23 cellular contexts compared by ENCODE assay signal in the genomic region with DNA sequence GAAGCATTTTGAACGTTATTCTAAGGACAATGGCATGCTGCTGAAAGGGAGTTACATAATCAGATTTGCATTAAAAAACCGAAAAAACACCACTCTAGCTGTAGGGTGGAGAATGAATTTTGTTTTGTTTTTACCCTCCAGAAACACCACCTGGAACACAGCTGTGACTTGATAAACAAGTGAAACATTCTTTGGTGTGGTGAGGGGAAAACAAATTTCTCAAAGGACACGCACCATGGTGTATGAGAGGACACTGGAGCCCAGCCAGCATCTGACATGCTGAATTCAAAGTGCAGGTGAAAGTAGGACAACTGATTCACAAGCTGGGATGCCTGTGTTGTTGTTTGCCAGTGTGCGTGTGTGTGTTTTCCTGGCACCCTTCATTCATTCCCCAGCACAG.
DNase-seq lines count a peak whose midpoint lies in the region; ATAC-seq, FAIRE-seq and TF ChIP-seq lines count a peak whose summit lies in the region.
"Had no signal": no experiment of that assay in that cellular context is flagged by ENCODE, and none has a peak within 500 bp of the region (broad histone marks: within the 10 kb centered on the region; RNA-seq: fewer than 3 reads in every experiment).

No MANE protein-coding gene starts in this region.

- no peak overlapping the region for H3K27ac ChIP-seq in right lobe of liver
- no peak overlapping the region for H3K27ac ChIP-seq in HepG2 (ENCODE audit: extremely low read length, insufficient read depth, low read length)
- peak overlapping the region; percentile 7 for H3K27ac ChIP-seq in angular gyrus (ENCODE audit: low read depth, low read length)
- H3K27ac ChIP-seq: BLaER1 treated with 17β-estradiol and CSF1 and Interleukin-3, amounts not matched to agents 10 nM and 100 nM; PC-9 had no signal

- no peak overlapping the region for H3K4me3 ChIP-seq in right lobe of liver
- H3K4me3 ChIP-seq in HepG2 (replicated peaks in 1 of 3; ENCODE audit: insufficient read depth in 1 of 3, low read depth in 2 of 3, low read length in 3 of 3) = no peak overlapping the region
- H3K4me3 ChIP-seq: BLaER1 treated with 17β-estradiol and CSF1 and Interleukin-3, amounts not matched to agents 10 nM and 100 nM; heart left ventricle; MG63; PC-9 had no signal

- no peak overlapping the region for H3K4me2 ChIP-seq in HepG2 (ENCODE audit: low read depth, low read length)
- H3K4me2 ChIP-seq: BLaER1 treated with 17β-estradiol and CSF1 and Interleukin-3, amounts not matched to agents 10 nM and 100 nM; PC-9 had no signal

- ATAC-seq in right lobe of liver (peak; percentile 73 to 91 (median 78)), HepG2 (no peak), HG03025 (IDR thresholded peaks at IDR 0.05; ENCODE audit: low FRiP score, unreplicated experiment) (peak; percentile 54), natural killer cell (no peak)
- ATAC-seq: heart left ventricle; naive thymus-derived CD4-positive, alpha-beta T cell; stimulated activated naive B cell treated with anti-CD40 and anti-IgM and Interleukin-4, amounts not matched to agents 10 μg/mL and 1 μg/mL and 100 μg/mL, for 72 hours had no signal

- BruUV-seq in HepG2 (replicated peaks; lab: Mats Ljungman, UMichigan) = no TSS peak

- TF ChIP-seq CTCF in right lobe of liver (IDR thresholded peaks at IDR 0.05) (no peak), HepG2 (CRISPR knock-in tag; IDR thresholded peaks at IDR 0.05) (no peak), natural killer cell (IDR thresholded peaks at IDR 0.05) (no peak)

- H3K9me3 ChIP-seq in right lobe of liver = no peaks in the 10 kb centered on the region
- no peaks in the 10 kb centered on the region for H3K9me3 ChIP-seq in HepG2 (ENCODE audit: low read length)
- H3K9me3 ChIP-seq: heart left ventricle, MG63 had no signal

- in situ Hi-C loops in HepG2 (cut with HindIII; ENCODE audit: extremely low pct_ligation_motif_present, low pct_unique_long_range_greater_than_20kb) = no loop called here

- no peak for TF ChIP-seq RAD21 in HepG2 (CRISPR knock-in tag; IDR thresholded peaks at IDR 0.05)

- H3K27me3 ChIP-seq in right lobe of liver (no peaks in the 10 kb centered on the region), HepG2 (ENCODE audit: control insufficient read depth in 1 of 2, insufficient read depth in 2 of 2, low read length in 2 of 2) (no peaks in the 10 kb centered on the region)
- H3K27me3 ChIP-seq: BLaER1 treated with 17β-estradiol and CSF1 and Interleukin-3, amounts not matched to agents 10 nM and 100 nM; heart left ventricle; MG63 had no signal

- POLR2A ChIA-PET in HepG2 (lab: Yijun Ruan, JAX) = no interaction called here

- DNase-seq in right lobe of liver (peak; percentile 60 to 71 (median 61)), HepG2 (ENCODE audit: low spot score) (no peak), urothelium cell line (ENCODE audit: low spot score) (no peak), DMS 273 (lab: John Stamatoyannopoulos, UW; ENCODE audit: unreplicated experiment) (no peak), NCI-H1417 treated with DMSO at 0.1 percent for 48 hours (lab: John Stamatoyannopoulos, UW) (no peak), natural killer cell (no peak)
- DNase-seq: activated CD4-positive, alpha-beta T cell treated with anti-CD3 and anti-CD28 coated beads for 1 hour; activated effector memory CD4-positive, alpha-beta T cell treated with Interleukin-2 at 50 U/mL for 16 hours; amniotic stem cell; GOT3; immature natural killer cell; mammary epithelial cell; MG63; naive thymus-derived CD4-positive, alpha-beta T cell; NCI-H1930; PC-9; stimulated activated naive B cell treated with anti-CD40 and anti-IgM and Interleukin-4, amounts not matched to agents 10 μg/mL and 1 μg/mL and 100 μg/mL, for 72 hours had no signal

- no peak overlapping the region for H2AFZ ChIP-seq in HepG2 (ENCODE audit: low read length)
- H2AFZ ChIP-seq: PC-9 had no signal

- FAIRE-seq in HepG2 (lab: Jason Lieb, UNC) (no peak), urothelium cell line (lab: Jason Lieb, UNC) (peak; percentile 30)
- FAIRE-seq: A204.1 had no signal

- no peaks in the 10 kb centered on the region for H3K4me1 ChIP-seq in right lobe of liver
- H3K4me1 ChIP-seq in HepG2 (ENCODE audit: insufficient read depth, low read length) = no peaks in the 10 kb centered on the region

- H3K36me3 Mint-ChIP-seq in natural killer cell = no peaks in the 10 kb centered on the region
- H3K36me3 Mint-ChIP-seq: naive thymus-derived CD4-positive, alpha-beta T cell; stimulated activated naive B cell treated with anti-CD40 and anti-IgM and Interleukin-4, amounts not matched to agents 10 μg/mL and 1 μg/mL and 100 μg/mL, for 72 hours had no signal

- H3K36me3 ChIP-seq in right lobe of liver (no peaks in the 10 kb centered on the region), HepG2 (replicated peaks in 1 of 2; ENCODE audit: control insufficient read depth in 1 of 2, insufficient read depth in 2 of 2, low read length in 2 of 2) (no peaks in the 10 kb centered on the region)
- H3K36me3 ChIP-seq: heart left ventricle, MG63 had no signal

- no peaks in the 10 kb centered on the region for H3K79me2 ChIP-seq in HepG2 (ENCODE audit: insufficient read depth, low read length)

- intact Hi-C loops in right lobe of liver (cut with DNase I) = no loop called here
- intact Hi-C loops in HepG2 (cut with micrococcal nuclease; ENCODE audit: unreplicated experiment) = no loop called here
- intact Hi-C loops in natural killer cell (cut with micrococcal nuclease) = no loop called here

- no peak overlapping the region for H3K9ac ChIP-seq in HepG2 (ENCODE audit: insufficient read depth, low read depth, low read length)
- H3K9ac ChIP-seq: BLaER1 treated with 17β-estradiol and CSF1 and Interleukin-3, amounts not matched to agents 10 nM and 100 nM had no signal

- no peak overlapping the region for H3K27ac Mint-ChIP-seq in natural killer cell
- H3K27ac Mint-ChIP-seq: naive thymus-derived CD4-positive, alpha-beta T cell; stimulated activated naive B cell treated with anti-CD40 and anti-IgM and Interleukin-4, amounts not matched to agents 10 μg/mL and 1 μg/mL and 100 μg/mL, for 72 hours had no signal

- H4K20me1 ChIP-seq in HepG2 (ENCODE audit: insufficient read depth, low read length) = no peaks in the 10 kb centered on the region
- H4K20me1 ChIP-seq: BLaER1 treated with 17β-estradiol and CSF1 and Interleukin-3, amounts not matched to agents 10 nM and 100 nM had no signal

- TF ChIP-seq EP300 in HepG2 (IDR thresholded peaks at IDR 0.05; ENCODE audit: low read depth in 2 of 2, low read length in 2 of 2) (no peak), HepG2 (CRISPR knock-in tag; IDR thresholded peaks at IDR 0.05; ENCODE audit: borderline replicate concordance) (no peak)

- CTCF ChIA-PET in HepG2 (lab: Yijun Ruan, JAX; ENCODE audit: low intra/inter-chr PET ratio, low total read pairs) = no interaction called here

- no peaks in the 10 kb centered on the region for H3K9me3 Mint-ChIP-seq in natural killer cell
- H3K9me3 Mint-ChIP-seq: central memory CD8-positive, alpha-beta T cell; immature natural killer cell; stimulated activated naive B cell treated with anti-CD40 and anti-IgM and Interleukin-4, amounts not matched to agents 10 μg/mL and 1 μg/mL and 100 μg/mL, for 72 hours had no signal

- peaks cover 9 to 21% of the 10 kb centered on the region in 2 donors for H3K4me1 Mint-ChIP-seq in natural killer cell
- H3K4me1 Mint-ChIP-seq: stimulated activated naive B cell treated with anti-CD40 and anti-IgM and Interleukin-4, amounts not matched to agents 10 μg/mL and 1 μg/mL and 100 μg/mL, for 72 hours had no signal

- 31% methylated on average over 4 of the region's 4 CpGs for WGBS in right lobe of liver (ENCODE audit: insufficient coverage, low coverage, low lambda C conversion rate, missing lambda C conversion rate)
- 1% methylated on average over 4 of the region's 4 CpGs for WGBS in HepG2 (ENCODE audit: low lambda C conversion rate)

- H3K27me3 Mint-ChIP-seq in natural killer cell (ENCODE audit: low read depth in 2 of 2) = no peaks in the 10 kb centered on the region
- H3K27me3 Mint-ChIP-seq: central memory CD8-positive, alpha-beta T cell; naive thymus-derived CD4-positive, alpha-beta T cell; stimulated activated naive B cell treated with anti-CD40 and anti-IgM and Interleukin-4, amounts not matched to agents 10 μg/mL and 1 μg/mL and 100 μg/mL, for 72 hours had no signal

- no peak for TF ChIP-seq POLR2A in right lobe of liver (IDR thresholded peaks at IDR 0.05)
- no peak for TF ChIP-seq POLR2A in HepG2 (IDR thresholded peaks at IDR 0.05; ENCODE audit: insufficient read depth in 1 of 2, low read depth in 2 of 2, low read length in 2 of 2)

- H3K4me3 Mint-ChIP-seq in natural killer cell = no peak overlapping the region
- H3K4me3 Mint-ChIP-seq: central memory CD8-positive, alpha-beta T cell; immature natural killer cell; naive thymus-derived CD4-positive, alpha-beta T cell; stimulated activated naive B cell treated with anti-CD40 and anti-IgM and Interleukin-4, amounts not matched to agents 10 μg/mL and 1 μg/mL and 100 μg/mL, for 72 hours had no signal

TF ChIP-seq in HepG2, 621 proteins besides CTCF, POLR2A, EP300 and RAD21 (continues in another document):
- TF ChIP-seq HIVEP1 (CRISPR knock-in tag; IDR thresholded peaks at IDR 0.05) (no peak), MYC (CRISPR knock-in tag; IDR thresholded peaks at IDR 0.05; ENCODE audit: borderline replicate concordance) (no peak), ATRX (CRISPR knock-in tag; IDR thresholded peaks at IDR 0.05; ENCODE audit: borderline replicate concordance) (no peak), ATF1 (CRISPR knock-in tag; IDR thresholded peaks at IDR 0.05) (no peak), ZFP1 (CRISPR knock-in tag; IDR thresholded peaks at IDR 0.05) (no peak), ATAD3A (CRISPR knock-in tag; IDR thresholded peaks at IDR 0.05) (no peak), ZNF460 (CRISPR knock-in tag; IDR thresholded peaks at IDR 0.05; ENCODE audit: borderline replicate concordance) (no peak)
- TF ChIP-seq, protein P1, sequence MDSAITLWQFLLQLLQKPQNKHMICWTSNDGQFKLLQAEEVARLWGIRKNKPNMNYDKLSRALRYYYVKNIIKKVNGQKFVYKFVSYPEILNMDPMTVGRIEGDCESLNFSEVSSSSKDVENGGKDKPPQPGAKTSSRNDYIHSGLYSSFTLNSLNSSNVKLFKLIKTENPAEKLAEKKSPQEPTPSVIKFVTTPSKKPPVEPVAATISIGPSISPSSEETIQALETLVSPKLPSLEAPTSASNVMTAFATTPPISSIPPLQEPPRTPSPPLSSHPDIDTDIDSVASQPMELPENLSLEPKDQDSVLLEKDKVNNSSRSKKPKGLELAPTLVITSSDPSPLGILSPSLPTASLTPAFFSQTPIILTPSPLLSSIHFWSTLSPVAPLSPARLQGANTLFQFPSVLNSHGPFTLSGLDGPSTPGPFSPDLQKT (CRISPR knock-in tag; IDR thresholded peaks at IDR 0.05; ENCODE audit: borderline replicate concordance) = no peak

Comparison
In these comparisons a context has a peak if more than half of its experiments do, and no peak if none do; other contexts are left out.
1. ATAC-seq: peak in right lobe of liver (4 of 4) and HG03025 (single experiment); none in HepG2 (single experiment) and natural killer cell (0 of 3).
2. DNase-seq: peak in right lobe of liver (3 of 3); none in HepG2 (single experiment), urothelium cell line (single experiment), DMS 273 (single experiment), NCI-H1417 treated with DMSO at 0.1 percent for 48 hours (single experiment) and natural killer cell (single experiment).